Comparison of ENCODE assay signal across 1 cellular context in genomic region chr15:65611888-65612615, GRCh38.
TF ChIP-seq lines count a peak whose summit lies in the region.

No MANE protein-coding gene starts in this region.

TF ChIP-seq in A549, 52 proteins besides CTCF, POLR2A, EP300 and RAD21 (continued from another document):
- no peak for TF ChIP-seq ATOH8 (CRISPR knock-in tag; IDR thresholded peaks at IDR 0.05; ENCODE audit: low read depth)
